ENCODE assay signal across 1 cellular context in the genomic region with DNA sequence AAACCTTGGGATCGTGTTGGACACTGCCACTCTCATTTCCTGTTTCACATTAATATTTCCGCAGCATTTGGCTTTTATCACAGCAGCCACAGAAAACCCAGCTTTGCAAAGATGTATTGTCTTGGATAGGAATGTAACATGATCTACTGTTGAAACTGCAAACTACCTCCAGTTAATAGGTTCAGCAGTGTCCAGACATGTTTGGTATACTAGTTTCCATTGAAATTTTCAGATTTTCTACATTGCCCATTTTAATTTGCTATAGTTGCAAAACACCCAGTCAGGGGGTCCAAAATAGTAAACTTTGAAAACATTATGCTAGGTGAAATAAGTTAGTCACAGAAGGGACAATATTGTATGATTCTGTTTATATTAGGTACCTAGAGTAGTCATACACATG.
TF ChIP-seq lines count a peak whose summit lies in the region.

No MANE protein-coding gene starts in this region.

TF ChIP-seq in SK-N-SH, 30 proteins besides CTCF, POLR2A, EP300 and RAD21 (continued from another document):
- no peak for TF ChIP-seq REST (IDR thresholded peaks at IDR 0.05; ENCODE audit: low read depth, low read length)
- no peak for TF ChIP-seq RFX5 (IDR thresholded peaks at IDR 0.05; ENCODE audit: low read length)
TF ChIP-seq in SK-N-SH: peak in this region for 0.
